Comparison of ENCODE assay signal across 21 cellular contexts in the genomic region with DNA sequence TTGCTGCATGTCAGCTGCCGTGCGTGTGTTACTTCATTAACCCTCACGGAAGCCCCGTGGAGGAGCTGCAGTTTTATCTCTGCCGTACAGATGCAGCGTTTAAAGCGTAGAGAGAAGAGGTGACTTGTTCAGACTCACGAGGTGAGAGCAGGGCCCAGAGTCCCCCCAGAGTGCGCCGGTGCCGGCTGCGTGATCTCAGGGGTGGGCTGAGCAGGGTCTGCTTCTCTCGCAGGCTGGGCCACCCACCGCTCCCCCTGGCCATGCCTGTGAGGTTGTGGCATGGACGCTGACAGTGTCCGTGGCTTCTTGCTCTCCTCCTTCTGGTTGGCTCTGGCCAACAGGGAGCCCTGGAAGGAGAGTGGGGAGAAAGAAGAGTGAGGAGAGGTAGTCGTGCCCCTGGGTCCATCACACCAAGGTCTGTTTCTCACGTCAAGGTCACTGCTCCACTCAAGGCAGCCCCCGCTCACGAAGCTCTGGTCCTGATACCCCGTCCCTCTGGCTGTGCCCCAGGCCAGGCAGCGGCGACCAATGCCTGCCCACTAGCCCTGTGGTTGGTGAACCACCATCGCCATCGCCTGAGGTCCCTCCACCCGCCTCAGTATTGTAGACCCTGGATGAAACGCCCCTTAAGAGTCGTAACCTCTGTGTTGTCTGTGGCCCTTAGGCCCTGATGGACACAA.
"Had no signal": no experiment of that assay in that cellular context is flagged by ENCODE, and none has a peak within 500 bp of the region (broad histone marks: within the 10 kb centered on the region; RNA-seq: fewer than 3 reads in every experiment).

No MANE protein-coding gene starts in this region.

- H3K4me1 ChIP-seq: SJSA1 had no signal

- DNase-seq: KBM-7, MV-4-11, NCI-H1048, NCI-H1105, NCI-H1417, NCI-H1436 treated with DMSO at 0.1 percent for 48 hours, NCI-H187 treated with DMSO at 0.1 percent for 48 hours, NCI-H2029 treated with DMSO at 0.1 percent for 48 hours, NCI-H2227 treated with DMSO at 0.1 percent for 48 hours, NCI-H524, NCI-H526 treated with DMSO at 0.1 percent for 48 hours, NCI-H748 treated with DMSO at 0.1 percent for 48 hours, Right ventricle myocardium superior, RPMI8226, SIG-M5 had no signal

- H3K9me3 ChIP-seq: SJSA1 had no signal

- H3K36me3 ChIP-seq: SJSA1 had no signal

- H3K4me3 Mint-ChIP-seq: IgD-negative memory B cell had no signal

- H3K4me3 ChIP-seq: SJSA1, SK-N-MC had no signal

- FAIRE-seq: HTR-8/SVneo, RCC 7860 had no signal

- H3K27me3 ChIP-seq: SJSA1 had no signal

- H3K27ac ChIP-seq: HL-60, SJSA1, SK-N-MC had no signal

- H3K27ac Mint-ChIP-seq: IgD-negative memory B cell had no signal
